Comparison of ENCODE assay signal across 8 cellular contexts in genomic region chr17:47323382-47324223, GRCh38. TPM values are rescaled to one million over a fixed set of nuclear protein-coding genes. Genes with fewer than 3 reads are reported as not detected.
DNase-seq lines count a peak whose midpoint lies in the region; TF ChIP-seq lines count a peak whose summit lies in the region.

Gene EFCAB13, plus strand, starts transcription at chr17:47323955. Its CDS starts 4,399 bp downstream, at chr17:47328354.

- no peak for TF ChIP-seq CTCF in GM20000 (IDR thresholded peaks at IDR 0.05; ENCODE audit: extremely low read depth, missing control alignments)

- peaks cover 19% of the 10 kb centered on the region for H3K4me1 ChIP-seq in mononuclear cell (ENCODE audit: insufficient read depth, low read length)

- H3K27me3 ChIP-seq in mononuclear cell (ENCODE audit: insufficient read depth, low read length) = peaks cover 4% of the 10 kb centered on the region

- peak; percentile 93 for DNase-seq in Caki2 (ENCODE audit: low read depth)
- DNase-seq in GM20000 (ENCODE audit: low spot score) = peak; percentile 92
- peak; percentile 72 for DNase-seq in HS-27A (ENCODE audit: low read depth)
- DNase-seq in NOMO-1 treated with dmso at 0.1 percent for 144 hours (lab: John Stamatoyannopoulos, UW; ENCODE audit: unreplicated experiment) = peak; percentile 87
- DNase-seq in activated CD8-positive, alpha-beta memory T cell treated with anti-CD3 and anti-CD28 coated beads, Interleukin-2, amount 50 U/mL, for 48 hours = peak; percentile 90
- DNase-seq in epidermal melanocyte (ENCODE audit: insufficient read length, low spot score) = peak; percentile 75
- peak; percentile 66 to 75 for DNase-seq in stimulated activated CD8-positive, alpha-beta memory T cell treated with anti-CD3 and anti-CD28 coated beads, Interleukin-2, amount 100 ng/mL, for 48 hours (ENCODE audit: low read depth in 2 of 2)

- in situ Hi-C loops in Caki2 (cut with HindIII; ENCODE audit: low pct_unique_long_range_greater_than_20kb, low sequenced_read_pairs) = no loop called here

- peak within 1 kb of the TSS; percentile 85 for H3K4me3 ChIP-seq in mononuclear cell (ENCODE audit: low read length)

- H3K9me3 ChIP-seq in mononuclear cell (ENCODE audit: low read depth, low read length) = no peaks in the 10 kb centered on the region

RNA-seq across cellular contexts. Expression of gene EFCAB13, which starts in this region (rescaled TPM):
- total RNA-seq in Caki2 (2014; rRNA removed; shearing (Covaris generic); ENCODE audit: low replicate concordance) = 2.1 and 5.9 TPM in 2 replicates
- 10.5 TPM for total RNA-seq in mononuclear cell

Comparison
In these comparisons a context has a peak if more than half of its experiments do, and no peak if none do; other contexts are left out.
1. Peak in every context shown above with its lines: DNase-seq and H3K4me3 ChIP-seq.